ENCODE assay signal across 26 cellular contexts in the genomic region with DNA sequence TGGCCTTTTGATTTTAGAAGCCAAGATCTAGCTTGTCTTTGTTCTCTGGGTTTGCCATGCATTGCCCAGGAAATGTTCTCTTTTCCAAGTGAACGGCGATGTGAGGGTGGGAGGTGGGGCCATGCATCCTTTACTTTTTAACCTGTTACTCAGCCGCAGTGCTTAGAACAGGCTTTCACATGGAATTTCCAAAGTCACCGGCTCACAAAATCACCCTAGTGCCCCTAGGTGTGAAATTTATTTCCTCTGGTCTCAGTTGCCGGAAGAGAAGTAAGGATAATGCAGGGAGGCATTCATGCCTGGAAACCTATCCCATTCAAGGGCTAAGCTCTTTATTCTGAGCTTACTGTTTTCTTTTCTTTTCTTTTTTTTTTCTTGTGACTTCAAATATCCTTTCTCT.
DNase-seq lines count a peak whose midpoint lies in the region; ATAC-seq, FAIRE-seq and TF ChIP-seq lines count a peak whose summit lies in the region.
"Had no signal": no experiment of that assay in that cellular context is flagged by ENCODE, and none has a peak within 500 bp of the region (broad histone marks: within the 10 kb centered on the region; RNA-seq: fewer than 3 reads in every experiment).

No MANE protein-coding gene starts in this region.

- no peaks in the 10 kb centered on the region for H4K20me1 ChIP-seq in neural progenitor cell (ENCODE audit: low read depth)
- H4K20me1 ChIP-seq: BLaER1 treated with 17β-estradiol and CSF1 and Interleukin-3, amounts not matched to agents 10 nM and 100 nM had no signal

- peaks cover 5% of the 10 kb centered on the region for H3K9me3 Mint-ChIP-seq in neural progenitor cell

- H3F3A ChIP-seq in neural progenitor cell (ENCODE audit: low read depth), result no peaks in the 10 kb centered on the region

- DNase-seq in DMS79 treated with DMSO at 0.1 percent for 48 hours (lab: John Stamatoyannopoulos, UW), result peak; percentile 5
- DNase-seq in DMS79 (lab: John Stamatoyannopoulos, UW), result no peak
- DNase-seq in kidney tubule cell (ENCODE audit: low spot score), result peak; percentile 52
- peak; percentile 25 for DNase-seq in neural progenitor cell (ENCODE audit: low spot score)
- DNase-seq in RCC 7860 (ENCODE audit: low spot score), result no peak
- DNase-seq in NCI-H2029 treated with DMSO at 0.1 percent for 48 hours (lab: John Stamatoyannopoulos, UW), result no peak
- DNase-seq: AML-193; BE2C; CD4-positive, alpha-beta T cell; CD8-positive, alpha-beta memory T cell; DMS 273 treated with DMSO at 0.1 percent for 48 hours; EL; GDM1; GOT3; HFFc6 had no signal

- H3K27me3 ChIP-seq in neural progenitor cell, result no peaks in the 10 kb centered on the region
- H3K27me3 ChIP-seq: BE2C; BLaER1 treated with 17β-estradiol and CSF1 and Interleukin-3, amounts not matched to agents 10 nM and 100 nM had no signal

- peaks cover 8% of the 10 kb centered on the region for H3K4me1 ChIP-seq in neural progenitor cell
- H3K4me1 ChIP-seq: BE2C; BLaER1 treated with 17β-estradiol and CSF1 and Interleukin-3, amounts not matched to agents 10 nM and 100 nM; HAP-1 had no signal

- no peak for FAIRE-seq in RCC 7860 (lab: Jason Lieb, UNC)
- FAIRE-seq: A204.1, D721Med, GM12878, GM19239, H54 had no signal

- H2AFZ ChIP-seq in neural progenitor cell (replicated peaks), result no peak overlapping the region

- H3K27ac ChIP-seq in neural progenitor cell, result no peak overlapping the region
- H3K27ac ChIP-seq: 22Rv1; BLaER1 treated with 17β-estradiol and CSF1 and Interleukin-3, amounts not matched to agents 10 nM and 100 nM had no signal

- ATAC-seq in SK-N-SH treated with all-trans-retinoic acid at 6 μM for 48 hours (no peak), GM19328 (IDR thresholded peaks at IDR 0.05; ENCODE audit: unreplicated experiment) (no peak)
- ATAC-seq: GM12878 had no signal

- H3K4me3 Mint-ChIP-seq in neural progenitor cell, result no peak overlapping the region
- H3K4me3 Mint-ChIP-seq: CD14-positive monocyte; CD4-positive, alpha-beta T cell; CD8-positive, alpha-beta memory T cell; HFFc6 had no signal

- no peak for TF ChIP-seq CTCF in neural progenitor cell (IDR thresholded peaks at IDR 0.05)

- peaks cover 4% of the 10 kb centered on the region for H3K27me3 Mint-ChIP-seq in neural progenitor cell (ENCODE audit: insufficient read depth, low read depth)
- H3K27me3 Mint-ChIP-seq: CD4-positive, alpha-beta T cell had no signal

- H3K36me3 Mint-ChIP-seq in neural progenitor cell, result no peaks in the 10 kb centered on the region
- H3K36me3 Mint-ChIP-seq: CD14-positive monocyte; CD8-positive, alpha-beta memory T cell had no signal

- H3K36me3 ChIP-seq in neural progenitor cell, result no peaks in the 10 kb centered on the region
- H3K36me3 ChIP-seq: BE2C; BLaER1 treated with 17β-estradiol and CSF1 and Interleukin-3, amounts not matched to agents 10 nM and 100 nM; HAP-1 had no signal

- H3K4me3 ChIP-seq in neural progenitor cell, result no peak overlapping the region
- H3K4me3 ChIP-seq: BLaER1 treated with 17β-estradiol and CSF1 and Interleukin-3, amounts not matched to agents 10 nM and 100 nM; GM12878; HAP-1 had no signal

- H3K27ac Mint-ChIP-seq in neural progenitor cell, result no peak overlapping the region
- H3K27ac Mint-ChIP-seq: CD14-positive monocyte; CD4-positive, alpha-beta T cell; CD8-positive, alpha-beta memory T cell; HFFc6 had no signal

- no peak overlapping the region for H3K4me2 ChIP-seq in neural progenitor cell
- H3K4me2 ChIP-seq: BLaER1 treated with 17β-estradiol and CSF1 and Interleukin-3, amounts not matched to agents 10 nM and 100 nM had no signal

- H3K9me3 ChIP-seq in neural progenitor cell (ENCODE audit: low read depth), result no peaks in the 10 kb centered on the region
- H3K9me3 ChIP-seq: BE2C, HAP-1 had no signal

- no peaks in the 10 kb centered on the region for H3K79me2 ChIP-seq in neural progenitor cell (ENCODE audit: low read depth)

- H3K4me1 Mint-ChIP-seq in neural progenitor cell, result peaks cover 13% of the 10 kb centered on the region
- H3K4me1 Mint-ChIP-seq: CD14-positive monocyte; CD8-positive, alpha-beta memory T cell had no signal

- no peak overlapping the region for H3K9ac ChIP-seq in neural progenitor cell
- H3K9ac ChIP-seq: BLaER1 treated with 17β-estradiol and CSF1 and Interleukin-3, amounts not matched to agents 10 nM and 100 nM had no signal

TF ChIP-seq in SK-N-SH treated with all-trans-retinoic acid at 6 μM for 48 hours, 23 proteins besides CTCF, POLR2A, EP300 and RAD21:
- TF ChIP-seq ZFP3 (CRISPR knock-in tag; IDR thresholded peaks at IDR 0.05), result no peak
- TF ChIP-seq TOX (CRISPR knock-in tag; IDR thresholded peaks at IDR 0.05; ENCODE audit: borderline replicate concordance), result no peak
- no peak for TF ChIP-seq ZNF565 (CRISPR knock-in tag; conservative IDR thresholded peaks at IDR 0.05; ENCODE audit: low read depth)

Comparison
In these comparisons a context has a peak if more than half of its experiments do, and no peak if none do; other contexts are left out.
1. DNase-seq: peak in DMS79 treated with DMSO at 0.1 percent for 48 hours (single experiment), kidney tubule cell (single experiment) and neural progenitor cell (single experiment); none in DMS79 (single experiment), RCC 7860 (single experiment) and NCI-H2029 treated with DMSO at 0.1 percent for 48 hours (single experiment).